ENCODE assay signal across 2 cellular contexts in genomic region chr2:40463112-40463511, GRCh38.
TF ChIP-seq lines count a peak whose summit lies in the region.

No MANE protein-coding gene starts in this region.

TF ChIP-seq in GM23338, 12 proteins besides CTCF, POLR2A, EP300 and RAD21:
- TF ChIP-seq ZNF114 (CRISPR knock-in tag; IDR thresholded peaks at IDR 0.05): no peak
- no peak for TF ChIP-seq EZH2phosphoT487 (IDR thresholded peaks at IDR 0.05; ENCODE audit: unreplicated experiment)

TF ChIP-seq in GM12878, 131 proteins besides CTCF, POLR2A, EP300 and RAD21:
- TF ChIP-seq WRNIP1 (IDR thresholded peaks at IDR 0.05; ENCODE audit: borderline replicate concordance, low read depth, low read length) (no peak), SMAD5 (IDR thresholded peaks at IDR 0.05; ENCODE audit: low read depth) (no peak), NR2F1 (conservative IDR thresholded peaks at IDR 0.05) (peak; percentile 85), ASH2L (IDR thresholded peaks at IDR 0.05; ENCODE audit: borderline replicate concordance, low read depth) (no peak), NR2C1 (IDR thresholded peaks at IDR 0.05) (0 out of 2 replicates have a peak, but pooled peaks have one; percentile 20)
